1 cellular context compared by ENCODE assay signal in the genomic region with DNA sequence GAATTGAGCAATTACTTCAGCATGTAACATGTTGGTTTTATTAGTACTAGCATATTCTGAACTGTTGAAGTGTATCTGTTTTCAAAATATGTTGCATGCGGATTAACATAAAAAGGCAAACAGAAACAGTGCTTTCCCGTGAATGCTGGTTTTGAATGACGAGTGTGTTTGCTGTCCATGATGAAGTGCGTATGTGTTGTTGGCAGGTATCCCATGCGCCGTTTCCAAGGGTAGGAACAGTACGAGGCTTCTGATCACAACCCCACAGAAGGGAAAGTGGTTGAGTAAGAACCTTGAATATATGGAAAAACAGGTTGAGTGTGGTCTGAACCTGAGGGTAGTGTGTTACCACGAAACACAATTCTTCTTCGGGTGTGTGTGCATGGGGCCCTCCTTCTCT.
TF ChIP-seq lines count a peak whose summit lies in the region.

No MANE protein-coding gene starts in this region.

TF ChIP-seq in IMR-90, 13 proteins besides CTCF, POLR2A, EP300 and RAD21 (continued from another document):
- no peak for TF ChIP-seq USF2 (IDR thresholded peaks at IDR 0.05; ENCODE audit: low read depth, low read length)
- no peak for TF ChIP-seq NFE2L2 (IDR thresholded peaks at IDR 0.05; ENCODE audit: low read depth, low read length)
- no peak for TF ChIP-seq RCOR1 (IDR thresholded peaks at IDR 0.05; ENCODE audit: insufficient replicate concordance, low read length)
- no peak for TF ChIP-seq MXI1 (IDR thresholded peaks at IDR 0.05; ENCODE audit: borderline replicate concordance, low read depth, low read length)
- TF ChIP-seq SMC3 (IDR thresholded peaks at IDR 0.05; ENCODE audit: low read depth, low read length) = no peak
TF ChIP-seq in IMR-90: peak in this region for 0.
